In the genomic region with DNA sequence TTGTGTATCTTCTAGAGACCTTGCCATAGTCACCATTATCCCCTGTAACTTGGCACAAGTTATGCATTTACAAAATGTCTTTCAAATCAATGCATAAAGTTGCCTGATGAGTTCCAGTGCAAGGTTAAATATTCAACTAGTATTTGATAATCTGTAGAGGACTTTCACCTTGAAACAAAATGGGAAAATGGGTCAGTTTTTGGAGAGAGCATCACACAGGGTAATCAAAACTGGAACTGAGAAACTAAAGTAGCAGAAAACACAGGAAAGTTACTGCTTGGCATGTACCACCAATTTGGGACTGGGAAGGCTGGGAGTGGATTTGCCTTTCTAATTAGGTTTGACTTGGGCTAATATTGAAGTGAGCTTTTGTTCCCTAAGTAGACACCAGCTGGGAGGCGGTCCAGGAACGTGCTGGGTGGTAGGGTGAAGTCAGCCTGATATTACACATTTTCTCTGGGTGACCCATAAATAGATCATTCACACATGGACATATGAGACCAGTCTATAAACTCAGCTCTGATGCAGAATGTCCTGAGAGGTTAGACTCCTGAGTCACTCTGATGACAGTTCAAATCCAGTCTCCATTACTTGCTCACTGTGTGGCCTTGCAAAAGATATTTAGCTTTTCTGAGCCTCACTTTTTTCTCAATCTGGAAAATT, we compare ENCODE assay signal across 3 cellular contexts.
TF ChIP-seq lines count a peak whose summit lies in the region.

No MANE protein-coding gene starts in this region.

TF ChIP-seq in liver, 16 proteins besides CTCF, POLR2A, EP300 and RAD21:
- no peak for TF ChIP-seq HNF4G (IDR thresholded peaks at IDR 0.05)
- TF ChIP-seq FOXA1 (IDR thresholded peaks at IDR 0.05): no peak
- TF ChIP-seq, protein P1, sequence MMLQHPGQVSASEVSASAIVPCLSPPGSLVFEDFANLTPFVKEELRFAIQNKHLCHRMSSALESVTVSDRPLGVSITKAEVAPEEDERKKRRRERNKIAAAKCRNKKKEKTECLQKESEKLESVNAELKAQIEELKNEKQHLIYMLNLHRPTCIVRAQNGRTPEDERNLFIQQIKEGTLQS (IDR thresholded peaks at IDR 0.05): no peak
- TF ChIP-seq NR2F2 (IDR thresholded peaks at IDR 0.05): no peak
- TF ChIP-seq, protein P2, sequence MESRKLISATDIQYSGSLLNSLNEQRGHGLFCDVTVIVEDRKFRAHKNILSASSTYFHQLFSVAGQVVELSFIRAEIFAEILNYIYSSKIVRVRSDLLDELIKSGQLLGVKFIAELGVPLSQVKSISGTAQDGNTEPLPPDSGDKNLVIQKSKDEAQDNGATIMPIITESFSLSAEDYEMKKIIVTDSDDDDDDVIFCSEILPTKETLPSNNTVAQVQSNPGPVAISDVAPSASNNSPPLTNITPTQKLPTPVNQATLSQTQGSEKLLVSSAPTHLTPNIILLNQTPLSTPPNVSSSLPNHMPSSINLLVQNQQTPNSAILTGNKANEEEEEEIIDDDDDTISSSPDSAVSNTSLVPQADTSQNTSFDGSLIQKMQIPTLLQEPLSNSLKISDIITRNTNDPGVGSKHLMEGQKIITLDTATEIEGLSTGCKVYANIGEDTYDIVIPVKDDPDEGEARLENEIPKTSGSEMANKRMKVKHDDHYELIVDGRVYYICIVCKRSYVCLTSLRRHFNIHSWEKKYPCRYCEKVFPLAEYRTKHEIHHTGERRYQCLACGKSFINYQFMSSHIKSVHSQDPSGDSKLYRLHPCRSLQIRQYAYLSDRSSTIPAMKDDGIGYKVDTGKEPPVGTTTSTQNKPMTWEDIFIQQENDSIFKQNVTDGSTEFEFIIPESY (IDR thresholded peaks at IDR 0.05): peak; percentile 26
- no peak for TF ChIP-seq EGR1 (IDR thresholded peaks at IDR 0.05; ENCODE audit: low read depth in 2 of 2)
- TF ChIP-seq JUND (IDR thresholded peaks at IDR 0.05): no peak
- TF ChIP-seq, protein P3, sequence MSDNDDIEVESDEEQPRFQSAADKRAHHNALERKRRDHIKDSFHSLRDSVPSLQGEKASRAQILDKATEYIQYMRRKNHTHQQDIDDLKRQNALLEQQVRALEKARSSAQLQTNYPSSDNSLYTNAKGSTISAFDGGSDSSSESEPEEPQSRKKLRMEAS (IDR thresholded peaks at IDR 0.05): peak; percentile 39
- TF ChIP-seq, protein P4, sequence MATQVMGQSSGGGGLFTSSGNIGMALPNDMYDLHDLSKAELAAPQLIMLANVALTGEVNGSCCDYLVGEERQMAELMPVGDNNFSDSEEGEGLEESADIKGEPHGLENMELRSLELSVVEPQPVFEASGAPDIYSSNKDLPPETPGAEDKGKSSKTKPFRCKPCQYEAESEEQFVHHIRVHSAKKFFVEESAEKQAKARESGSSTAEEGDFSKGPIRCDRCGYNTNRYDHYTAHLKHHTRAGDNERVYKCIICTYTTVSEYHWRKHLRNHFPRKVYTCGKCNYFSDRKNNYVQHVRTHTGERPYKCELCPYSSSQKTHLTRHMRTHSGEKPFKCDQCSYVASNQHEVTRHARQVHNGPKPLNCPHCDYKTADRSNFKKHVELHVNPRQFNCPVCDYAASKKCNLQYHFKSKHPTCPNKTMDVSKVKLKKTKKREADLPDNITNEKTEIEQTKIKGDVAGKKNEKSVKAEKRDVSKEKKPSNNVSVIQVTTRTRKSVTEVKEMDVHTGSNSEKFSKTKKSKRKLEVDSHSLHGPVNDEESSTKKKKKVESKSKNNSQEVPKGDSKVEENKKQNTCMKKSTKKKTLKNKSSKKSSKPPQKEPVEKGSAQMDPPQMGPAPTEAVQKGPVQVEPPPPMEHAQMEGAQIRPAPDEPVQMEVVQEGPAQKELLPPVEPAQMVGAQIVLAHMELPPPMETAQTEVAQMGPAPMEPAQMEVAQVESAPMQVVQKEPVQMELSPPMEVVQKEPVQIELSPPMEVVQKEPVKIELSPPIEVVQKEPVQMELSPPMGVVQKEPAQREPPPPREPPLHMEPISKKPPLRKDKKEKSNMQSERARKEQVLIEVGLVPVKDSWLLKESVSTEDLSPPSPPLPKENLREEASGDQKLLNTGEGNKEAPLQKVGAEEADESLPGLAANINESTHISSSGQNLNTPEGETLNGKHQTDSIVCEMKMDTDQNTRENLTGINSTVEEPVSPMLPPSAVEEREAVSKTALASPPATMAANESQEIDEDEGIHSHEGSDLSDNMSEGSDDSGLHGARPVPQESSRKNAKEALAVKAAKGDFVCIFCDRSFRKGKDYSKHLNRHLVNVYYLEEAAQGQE (IDR thresholded peaks at IDR 0.05): peak; percentile 20
- TF ChIP-seq FOXA2 (IDR thresholded peaks at IDR 0.05): no peak
- peak; percentile 43 to 85 for TF ChIP-seq HNF4A (conservative IDR thresholded peaks at IDR 0.05)
- peak; percentile 89 for TF ChIP-seq YY1 (IDR thresholded peaks at IDR 0.05)
- TF ChIP-seq SP1 (IDR thresholded peaks at IDR 0.05): peak; percentile 22
- TF ChIP-seq TAF1 (conservative IDR thresholded peaks at IDR 0.05): no peak
- TF ChIP-seq RXRA (IDR thresholded peaks at IDR 0.05): peak in 1 of 2 donors; percentile 68
- TF ChIP-seq GABPA (IDR thresholded peaks at IDR 0.05 in 1 of 2, conservative IDR thresholded peaks at IDR 0.05 in 1 of 2): no peak

TF ChIP-seq in HepG2, 621 proteins besides CTCF, POLR2A, EP300 and RAD21 (continues in another document):
- TF ChIP-seq ZNF713 (CRISPR knock-in tag; IDR thresholded peaks at IDR 0.05) (no peak), DNMT1 (CRISPR knock-in tag; IDR thresholded peaks at IDR 0.05) (no peak), ZNF629 (CRISPR knock-in tag; conservative IDR thresholded peaks at IDR 0.05) (no peak)
- TF ChIP-seq, protein P5, sequence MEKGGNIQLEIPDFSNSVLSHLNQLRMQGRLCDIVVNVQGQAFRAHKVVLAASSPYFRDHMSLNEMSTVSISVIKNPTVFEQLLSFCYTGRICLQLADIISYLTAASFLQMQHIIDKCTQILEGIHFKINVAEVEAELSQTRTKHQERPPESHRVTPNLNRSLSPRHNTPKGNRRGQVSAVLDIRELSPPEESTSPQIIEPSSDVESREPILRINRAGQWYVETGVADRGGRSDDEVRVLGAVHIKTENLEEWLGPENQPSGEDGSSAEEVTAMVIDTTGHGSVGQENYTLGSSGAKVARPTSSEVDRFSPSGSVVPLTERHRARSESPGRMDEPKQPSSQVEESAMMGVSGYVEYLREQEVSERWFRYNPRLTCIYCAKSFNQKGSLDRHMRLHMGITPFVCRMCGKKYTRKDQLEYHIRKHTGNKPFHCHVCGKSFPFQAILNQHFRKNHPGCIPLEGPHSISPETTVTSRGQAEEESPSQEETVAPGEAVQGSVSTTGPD (CRISPR knock-in tag; IDR thresholded peaks at IDR 0.05): no peak
- TF ChIP-seq, protein P6, sequence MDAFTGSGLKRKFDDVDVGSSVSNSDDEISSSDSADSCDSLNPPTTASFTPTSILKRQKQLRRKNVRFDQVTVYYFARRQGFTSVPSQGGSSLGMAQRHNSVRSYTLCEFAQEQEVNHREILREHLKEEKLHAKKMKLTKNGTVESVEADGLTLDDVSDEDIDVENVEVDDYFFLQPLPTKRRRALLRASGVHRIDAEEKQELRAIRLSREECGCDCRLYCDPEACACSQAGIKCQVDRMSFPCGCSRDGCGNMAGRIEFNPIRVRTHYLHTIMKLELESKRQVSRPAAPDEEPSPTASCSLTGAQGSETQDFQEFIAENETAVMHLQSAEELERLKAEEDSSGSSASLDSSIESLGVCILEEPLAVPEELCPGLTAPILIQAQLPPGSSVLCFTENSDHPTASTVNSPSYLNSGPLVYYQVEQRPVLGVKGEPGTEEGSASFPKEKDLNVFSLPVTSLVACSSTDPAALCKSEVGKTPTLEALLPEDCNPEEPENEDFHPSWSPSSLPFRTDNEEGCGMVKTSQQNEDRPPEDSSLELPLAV (CRISPR knock-in tag; conservative IDR thresholded peaks at IDR 0.05; ENCODE audit: low read depth): no peak
- TF ChIP-seq, protein P7, sequence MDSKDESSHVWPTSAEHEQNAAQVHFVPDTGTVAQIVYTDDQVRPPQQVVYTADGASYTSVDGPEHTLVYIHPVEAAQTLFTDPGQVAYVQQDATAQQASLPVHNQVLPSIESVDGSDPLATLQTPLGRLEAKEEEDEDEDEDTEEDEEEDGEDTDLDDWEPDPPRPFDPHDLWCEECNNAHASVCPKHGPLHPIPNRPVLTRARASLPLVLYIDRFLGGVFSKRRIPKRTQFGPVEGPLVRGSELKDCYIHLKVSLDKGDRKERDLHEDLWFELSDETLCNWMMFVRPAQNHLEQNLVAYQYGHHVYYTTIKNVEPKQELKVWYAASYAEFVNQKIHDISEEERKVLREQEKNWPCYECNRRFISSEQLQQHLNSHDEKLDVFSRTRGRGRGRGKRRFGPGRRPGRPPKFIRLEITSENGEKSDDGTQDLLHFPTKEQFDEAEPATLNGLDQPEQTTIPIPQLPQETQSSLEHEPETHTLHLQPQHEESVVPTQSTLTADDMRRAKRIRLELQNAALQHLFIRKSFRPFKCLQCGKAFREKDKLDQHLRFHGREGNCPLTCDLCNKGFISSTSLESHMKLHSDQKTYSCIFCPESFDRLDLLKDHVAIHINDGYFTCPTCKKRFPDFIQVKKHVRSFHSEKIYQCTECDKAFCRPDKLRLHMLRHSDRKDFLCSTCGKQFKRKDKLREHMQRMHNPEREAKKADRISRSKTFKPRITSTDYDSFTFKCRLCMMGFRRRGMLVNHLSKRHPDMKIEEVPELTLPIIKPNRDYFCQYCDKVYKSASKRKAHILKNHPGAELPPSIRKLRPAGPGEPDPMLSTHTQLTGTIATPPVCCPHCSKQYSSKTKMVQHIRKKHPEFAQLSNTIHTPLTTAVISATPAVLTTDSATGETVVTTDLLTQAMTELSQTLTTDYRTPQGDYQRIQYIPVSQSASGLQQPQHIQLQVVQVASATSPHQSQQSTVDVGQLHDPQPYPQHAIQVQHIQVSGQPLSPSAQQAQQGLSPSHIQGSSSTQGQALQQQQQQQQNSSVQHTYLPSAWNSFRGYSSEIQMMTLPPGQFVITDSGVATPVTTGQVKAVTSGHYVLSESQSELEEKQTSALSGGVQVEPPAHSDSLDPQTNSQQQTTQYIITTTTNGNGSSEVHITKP (CRISPR knock-in tag; IDR thresholded peaks at IDR 0.05; ENCODE audit: low read depth): no peak
- TF ChIP-seq, protein P8, sequence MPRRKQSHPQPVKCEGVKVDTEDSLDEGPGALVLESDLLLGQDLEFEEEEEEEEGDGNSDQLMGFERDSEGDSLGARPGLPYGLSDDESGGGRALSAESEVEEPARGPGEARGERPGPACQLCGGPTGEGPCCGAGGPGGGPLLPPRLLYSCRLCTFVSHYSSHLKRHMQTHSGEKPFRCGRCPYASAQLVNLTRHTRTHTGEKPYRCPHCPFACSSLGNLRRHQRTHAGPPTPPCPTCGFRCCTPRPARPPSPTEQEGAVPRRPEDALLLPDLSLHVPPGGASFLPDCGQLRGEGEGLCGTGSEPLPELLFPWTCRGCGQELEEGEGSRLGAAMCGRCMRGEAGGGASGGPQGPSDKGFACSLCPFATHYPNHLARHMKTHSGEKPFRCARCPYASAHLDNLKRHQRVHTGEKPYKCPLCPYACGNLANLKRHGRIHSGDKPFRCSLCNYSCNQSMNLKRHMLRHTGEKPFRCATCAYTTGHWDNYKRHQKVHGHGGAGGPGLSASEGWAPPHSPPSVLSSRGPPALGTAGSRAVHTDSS (CRISPR knock-in tag; conservative IDR thresholded peaks at IDR 0.05): no peak

TF ChIP-seq in WTC11, 78 proteins besides CTCF, POLR2A, EP300 and RAD21:
- TF ChIP-seq CREM (CRISPR knock-in tag; IDR thresholded peaks at IDR 0.05): no peak
- TF ChIP-seq, protein P9, sequence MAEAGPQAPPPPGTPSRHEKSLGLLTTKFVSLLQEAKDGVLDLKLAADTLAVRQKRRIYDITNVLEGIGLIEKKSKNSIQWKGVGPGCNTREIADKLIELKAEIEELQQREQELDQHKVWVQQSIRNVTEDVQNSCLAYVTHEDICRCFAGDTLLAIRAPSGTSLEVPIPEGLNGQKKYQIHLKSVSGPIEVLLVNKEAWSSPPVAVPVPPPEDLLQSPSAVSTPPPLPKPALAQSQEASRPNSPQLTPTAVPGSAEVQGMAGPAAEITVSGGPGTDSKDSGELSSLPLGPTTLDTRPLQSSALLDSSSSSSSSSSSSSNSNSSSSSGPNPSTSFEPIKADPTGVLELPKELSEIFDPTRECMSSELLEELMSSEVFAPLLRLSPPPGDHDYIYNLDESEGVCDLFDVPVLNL (CRISPR knock-in tag; IDR thresholded peaks at IDR 0.05; ENCODE audit: borderline replicate concordance, low read depth): no peak
- TF ChIP-seq GRHL2 (CRISPR knock-in tag; IDR thresholded peaks at IDR 0.05; ENCODE audit: insufficient replicate concordance, severe bottlenecking): no peak
- TF ChIP-seq, protein P10, sequence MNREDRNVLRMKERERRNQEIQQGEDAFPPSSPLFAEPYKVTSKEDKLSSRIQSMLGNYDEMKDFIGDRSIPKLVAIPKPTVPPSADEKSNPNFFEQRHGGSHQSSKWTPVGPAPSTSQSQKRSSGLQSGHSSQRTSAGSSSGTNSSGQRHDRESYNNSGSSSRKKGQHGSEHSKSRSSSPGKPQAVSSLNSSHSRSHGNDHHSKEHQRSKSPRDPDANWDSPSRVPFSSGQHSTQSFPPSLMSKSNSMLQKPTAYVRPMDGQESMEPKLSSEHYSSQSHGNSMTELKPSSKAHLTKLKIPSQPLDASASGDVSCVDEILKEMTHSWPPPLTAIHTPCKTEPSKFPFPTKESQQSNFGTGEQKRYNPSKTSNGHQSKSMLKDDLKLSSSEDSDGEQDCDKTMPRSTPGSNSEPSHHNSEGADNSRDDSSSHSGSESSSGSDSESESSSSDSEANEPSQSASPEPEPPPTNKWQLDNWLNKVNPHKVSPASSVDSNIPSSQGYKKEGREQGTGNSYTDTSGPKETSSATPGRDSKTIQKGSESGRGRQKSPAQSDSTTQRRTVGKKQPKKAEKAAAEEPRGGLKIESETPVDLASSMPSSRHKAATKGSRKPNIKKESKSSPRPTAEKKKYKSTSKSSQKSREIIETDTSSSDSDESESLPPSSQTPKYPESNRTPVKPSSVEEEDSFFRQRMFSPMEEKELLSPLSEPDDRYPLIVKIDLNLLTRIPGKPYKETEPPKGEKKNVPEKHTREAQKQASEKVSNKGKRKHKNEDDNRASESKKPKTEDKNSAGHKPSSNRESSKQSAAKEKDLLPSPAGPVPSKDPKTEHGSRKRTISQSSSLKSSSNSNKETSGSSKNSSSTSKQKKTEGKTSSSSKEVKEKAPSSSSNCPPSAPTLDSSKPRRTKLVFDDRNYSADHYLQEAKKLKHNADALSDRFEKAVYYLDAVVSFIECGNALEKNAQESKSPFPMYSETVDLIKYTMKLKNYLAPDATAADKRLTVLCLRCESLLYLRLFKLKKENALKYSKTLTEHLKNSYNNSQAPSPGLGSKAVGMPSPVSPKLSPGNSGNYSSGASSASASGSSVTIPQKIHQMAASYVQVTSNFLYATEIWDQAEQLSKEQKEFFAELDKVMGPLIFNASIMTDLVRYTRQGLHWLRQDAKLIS (CRISPR knock-in tag; IDR thresholded peaks at IDR 0.05; ENCODE audit: borderline replicate concordance): no peak
